In genomic region chr1:227559499-227559898, GRCh38 we compare ENCODE assay signal across 18 cellular contexts.
"Had no signal": no experiment of that assay in that cellular context is flagged by ENCODE, and none has a peak within 500 bp of the region (broad histone marks: within the 10 kb centered on the region; RNA-seq: fewer than 3 reads in every experiment).

No MANE protein-coding gene starts in this region.

- H3K27me3 ChIP-seq: testis had no signal

- H3K27me3 Mint-ChIP-seq: central memory CD8-positive, alpha-beta T cell had no signal

- H3K27ac ChIP-seq: testis, upper lobe of left lung had no signal

- FAIRE-seq: TTC549 had no signal

- H3K27ac Mint-ChIP-seq: activated CD4-positive, alpha-beta memory T cell treated with anti-CD3 and anti-CD28 coated beads for 36 hours; activated CD8-positive, alpha-beta memory T cell treated with anti-CD3 and anti-CD28 coated beads, Interleukin-2, amount 10 ng/mL, durations not matched to agents 7 days and 5 days; activated T-helper 17 cell treated with anti-CD3 and anti-CD28 coated beads, Interleukin-2, amount 50 U/mL, for 72 hours; nephron; T-helper 2 cell treated with Interferon-gamma antibody and Interleukin-4, amounts not matched to agents 5 μg/mL and 100 μg/mL, for 36 hours; WTC11 had no signal

- ATAC-seq: activated CD8-positive, alpha-beta memory T cell treated with anti-CD3 and anti-CD28 coated beads, Interleukin-2, amount 10 ng/mL, durations not matched to agents 7 days and 5 days; activated T-helper 17 cell treated with anti-CD3 and anti-CD28 coated beads, Interleukin-2, amount 50 U/mL, for 72 hours; WTC11 had no signal

- DNase-seq: activated CD4-positive, alpha-beta memory T cell treated with anti-CD3 and anti-CD28 coated beads for 36 hours; activated CD4-positive, alpha-beta T cell treated with anti-CD3 and anti-CD28 coated beads for 4 hours; activated CD8-positive, alpha-beta memory T cell treated with anti-CD3 and anti-CD28 coated beads, Interleukin-2, amount 10 ng/mL, durations not matched to agents 7 days and 5 days; activated naive CD4-positive, alpha-beta T cell; cortex of kidney; effector CD8-positive, alpha-beta T cell; immature natural killer cell; nucleus accumbens; stimulated activated CD4-positive, alpha-beta T cell treated with anti-CD3 and anti-CD28 coated beads, Interleukin-1b, Interleukin-23, amount 100 ng/mL, for 48 hours; stimulated activated CD8-positive, alpha-beta memory T cell treated with anti-CD3 and anti-CD28 coated beads, Interleukin-4, amount 100 ng/mL, for 48 hours; testis had no signal

- H3K36me3 ChIP-seq: upper lobe of left lung had no signal

- H3K4me3 Mint-ChIP-seq: activated CD4-positive, alpha-beta memory T cell treated with anti-CD3 and anti-CD28 coated beads for 36 hours; activated CD8-positive, alpha-beta memory T cell treated with anti-CD3 and anti-CD28 coated beads, Interleukin-2, amount 10 ng/mL, durations not matched to agents 7 days and 5 days; activated T-helper 17 cell treated with anti-CD3 and anti-CD28 coated beads, Interleukin-2, amount 50 U/mL, for 72 hours; central memory CD8-positive, alpha-beta T cell; WTC11 had no signal

- H3K9me3 ChIP-seq: testis had no signal

- H3K4me3 ChIP-seq: upper lobe of left lung had no signal

- H3K9me3 Mint-ChIP-seq: activated CD4-positive, alpha-beta memory T cell treated with anti-CD3 and anti-CD28 coated beads for 36 hours; activated T-helper 17 cell treated with anti-CD3 and anti-CD28 coated beads, Interleukin-2, amount 50 U/mL, for 72 hours; central memory CD8-positive, alpha-beta T cell had no signal
